In the genomic region with DNA sequence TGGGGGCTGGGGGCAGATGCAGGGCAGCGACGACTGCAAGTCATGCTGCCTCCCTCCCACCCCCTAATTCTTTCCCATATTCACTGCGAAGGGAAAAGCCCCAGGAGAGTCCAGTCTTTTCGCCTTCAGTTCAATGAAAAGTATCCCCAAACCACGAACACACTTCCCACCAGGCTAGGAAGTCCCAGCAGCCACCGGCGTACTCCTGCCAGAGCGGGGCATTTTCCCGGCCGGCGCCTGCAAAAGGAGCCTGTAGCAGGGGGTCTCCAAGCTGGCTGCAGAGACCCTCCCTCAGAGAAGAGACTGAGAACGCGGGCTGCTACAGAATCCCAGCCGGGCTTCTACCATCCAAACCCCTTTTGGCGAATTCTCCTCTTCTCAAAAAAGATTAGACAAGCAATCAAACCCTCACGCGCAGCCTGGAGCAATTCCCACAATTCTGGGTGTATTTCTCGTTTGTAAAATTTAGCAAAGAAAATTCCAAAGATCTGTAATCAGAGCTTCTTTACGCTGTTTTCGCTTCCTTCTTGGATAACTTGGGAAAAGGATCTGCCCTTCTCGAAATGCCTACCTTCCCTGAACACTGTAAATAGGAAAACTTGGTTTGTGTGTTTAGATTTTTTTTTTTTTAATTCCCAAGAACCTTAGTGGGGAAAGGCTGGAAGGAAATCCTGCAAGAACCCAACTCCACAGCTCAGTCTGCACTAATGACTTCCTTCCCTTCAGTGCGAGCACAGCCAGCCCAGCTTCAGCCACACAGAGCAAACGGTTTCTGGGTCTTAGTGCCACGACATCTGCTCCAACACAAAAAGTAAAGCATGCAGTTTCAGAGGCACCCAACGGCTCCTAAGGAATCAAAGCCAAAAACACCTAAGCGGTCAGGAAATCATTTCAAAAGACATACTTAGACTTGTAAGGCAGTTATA, we compare ENCODE assay signal across 1 cellular context.
TF ChIP-seq lines count a peak whose summit lies in the region.

No MANE protein-coding gene starts in this region.

TF ChIP-seq in HEK293, 187 proteins besides CTCF, POLR2A, EP300 and RAD21 (continued from another document and continues in another):
- TF ChIP-seq, protein P1, sequence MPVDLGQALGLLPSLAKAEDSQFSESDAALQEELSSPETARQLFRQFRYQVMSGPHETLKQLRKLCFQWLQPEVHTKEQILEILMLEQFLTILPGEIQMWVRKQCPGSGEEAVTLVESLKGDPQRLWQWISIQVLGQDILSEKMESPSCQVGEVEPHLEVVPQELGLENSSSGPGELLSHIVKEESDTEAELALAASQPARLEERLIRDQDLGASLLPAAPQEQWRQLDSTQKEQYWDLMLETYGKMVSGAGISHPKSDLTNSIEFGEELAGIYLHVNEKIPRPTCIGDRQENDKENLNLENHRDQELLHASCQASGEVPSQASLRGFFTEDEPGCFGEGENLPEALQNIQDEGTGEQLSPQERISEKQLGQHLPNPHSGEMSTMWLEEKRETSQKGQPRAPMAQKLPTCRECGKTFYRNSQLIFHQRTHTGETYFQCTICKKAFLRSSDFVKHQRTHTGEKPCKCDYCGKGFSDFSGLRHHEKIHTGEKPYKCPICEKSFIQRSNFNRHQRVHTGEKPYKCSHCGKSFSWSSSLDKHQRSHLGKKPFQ (tag by site-specific recombination; IDR thresholded peaks at IDR 0.05), result no peak
- TF ChIP-seq SETDB1 (IDR thresholded peaks at IDR 0.05; ENCODE audit: insufficient read length, low read length) (no peak), IKZF3 (tag by site-specific recombination; IDR thresholded peaks at IDR 0.05) (peak; percentile 9), SCRT1 (tag by site-specific recombination; IDR thresholded peaks at IDR 0.05; ENCODE audit: borderline replicate concordance) (no peak), FEZF1 (tag by site-specific recombination; IDR thresholded peaks at IDR 0.05) (no peak), TSHZ1 (tag by site-specific recombination; IDR thresholded peaks at IDR 0.05; ENCODE audit: borderline replicate concordance) (no peak), ZNF280C (tag by site-specific recombination; IDR thresholded peaks at IDR 0.05) (no peak), ZNF24 (tag by site-specific recombination; IDR thresholded peaks at IDR 0.05) (no peak), INSM2 (tag by site-specific recombination; IDR thresholded peaks at IDR 0.05) (no peak), ZSCAN30 (tag by site-specific recombination; IDR thresholded peaks at IDR 0.05) (peak; percentile 31; the same call in 1 of the 2 replicates), ZNF600 (tag by site-specific recombination; IDR thresholded peaks at IDR 0.05) (peak; percentile 98), ZNF274 (IDR thresholded peaks at IDR 0.05; ENCODE audit: low read length) (no peak), ZNF274 (tag by site-specific recombination; IDR thresholded peaks at IDR 0.05; ENCODE audit: borderline replicate concordance) (no peak), ZNF138 (tag by site-specific recombination; IDR thresholded peaks at IDR 0.05; ENCODE audit: borderline replicate concordance) (no peak), WT1 (tag by site-specific recombination; IDR thresholded peaks at IDR 0.05) (no peak), ZBTB17 (tag by site-specific recombination; IDR thresholded peaks at IDR 0.05) (peak; percentile 47), ZNF76 (tag by site-specific recombination; IDR thresholded peaks at IDR 0.05; ENCODE audit: borderline replicate concordance, low read depth) (peak; percentile 60), HOXD13 (CRISPR knock-in tag; IDR thresholded peaks at IDR 0.05; ENCODE audit: borderline replicate concordance) (no peak), ZNF660 (tag by site-specific recombination; IDR thresholded peaks at IDR 0.05) (peak; percentile 54), ZNF555 (tag by site-specific recombination; conservative IDR thresholded peaks at IDR 0.05) (no peak), ZSCAN23 (tag by site-specific recombination; IDR thresholded peaks at IDR 0.05) (no peak), ZNF777 (tag by site-specific recombination; IDR thresholded peaks at IDR 0.05; ENCODE audit: borderline replicate concordance) (no peak), ZFP41 (tag by site-specific recombination; IDR thresholded peaks at IDR 0.05; ENCODE audit: borderline replicate concordance) (no peak), PRDM4 (tag by site-specific recombination; IDR thresholded peaks at IDR 0.05) (peak; percentile 56; the same call in 1 of the 2 replicates), ATF2 (tag by site-specific recombination; IDR thresholded peaks at IDR 0.05; ENCODE audit: low read depth) (no peak), YY2 (tag by site-specific recombination; IDR thresholded peaks at IDR 0.05) (no peak), ZSCAN5A (tag by site-specific recombination; IDR thresholded peaks at IDR 0.05) (no peak)
- TF ChIP-seq, protein P2, sequence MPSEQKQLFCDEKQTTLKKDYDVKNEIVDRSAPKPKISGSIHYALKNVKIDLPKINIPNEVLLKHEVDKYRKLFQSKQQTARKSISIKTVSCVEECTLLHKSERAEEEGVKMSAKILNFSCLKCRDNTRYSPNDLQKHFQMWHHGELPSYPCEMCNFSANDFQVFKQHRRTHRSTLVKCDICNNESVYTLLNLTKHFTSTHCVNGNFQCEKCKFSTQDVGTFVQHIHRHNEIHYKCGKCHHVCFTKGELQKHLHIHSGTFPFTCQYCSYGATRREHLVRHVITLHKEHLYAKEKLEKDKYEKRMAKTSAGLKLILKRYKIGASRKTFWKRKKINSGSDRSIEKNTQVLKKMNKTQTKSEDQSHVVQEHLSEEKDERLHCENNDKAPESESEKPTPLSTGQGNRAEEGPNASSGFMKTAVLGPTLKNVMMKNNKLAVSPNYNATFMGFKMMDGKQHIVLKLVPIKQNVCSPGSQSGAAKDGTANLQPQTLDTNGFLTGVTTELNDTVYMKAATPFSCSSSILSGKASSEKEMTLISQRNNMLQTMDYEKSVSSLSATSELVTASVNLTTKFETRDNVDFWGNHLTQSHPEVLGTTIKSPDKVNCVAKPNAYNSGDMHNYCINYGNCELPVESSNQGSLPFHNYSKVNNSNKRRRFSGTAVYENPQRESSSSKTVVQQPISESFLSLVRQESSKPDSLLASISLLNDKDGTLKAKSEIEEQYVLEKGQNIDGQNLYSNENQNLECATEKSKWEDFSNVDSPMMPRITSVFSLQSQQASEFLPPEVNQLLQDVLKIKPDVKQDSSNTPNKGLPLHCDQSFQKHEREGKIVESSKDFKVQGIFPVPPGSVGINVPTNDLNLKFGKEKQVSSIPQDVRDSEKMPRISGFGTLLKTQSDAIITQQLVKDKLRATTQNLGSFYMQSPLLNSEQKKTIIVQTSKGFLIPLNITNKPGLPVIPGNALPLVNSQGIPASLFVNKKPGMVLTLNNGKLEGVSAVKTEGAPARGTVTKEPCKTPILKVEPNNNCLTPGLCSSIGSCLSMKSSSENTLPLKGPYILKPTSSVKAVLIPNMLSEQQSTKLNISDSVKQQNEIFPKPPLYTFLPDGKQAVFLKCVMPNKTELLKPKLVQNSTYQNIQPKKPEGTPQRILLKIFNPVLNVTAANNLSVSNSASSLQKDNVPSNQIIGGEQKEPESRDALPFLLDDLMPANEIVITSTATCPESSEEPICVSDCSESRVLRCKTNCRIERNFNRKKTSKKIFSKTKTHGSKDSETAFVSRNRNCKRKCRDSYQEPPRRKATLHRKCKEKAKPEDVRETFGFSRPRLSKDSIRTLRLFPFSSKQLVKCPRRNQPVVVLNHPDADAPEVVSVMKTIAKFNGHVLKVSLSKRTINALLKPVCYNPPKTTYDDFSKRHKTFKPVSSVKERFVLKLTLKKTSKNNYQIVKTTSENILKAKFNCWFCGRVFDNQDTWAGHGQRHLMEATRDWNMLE (tag by site-specific recombination; conservative IDR thresholded peaks at IDR 0.05; ENCODE audit: low read depth), result no peak
- TF ChIP-seq, protein P3, sequence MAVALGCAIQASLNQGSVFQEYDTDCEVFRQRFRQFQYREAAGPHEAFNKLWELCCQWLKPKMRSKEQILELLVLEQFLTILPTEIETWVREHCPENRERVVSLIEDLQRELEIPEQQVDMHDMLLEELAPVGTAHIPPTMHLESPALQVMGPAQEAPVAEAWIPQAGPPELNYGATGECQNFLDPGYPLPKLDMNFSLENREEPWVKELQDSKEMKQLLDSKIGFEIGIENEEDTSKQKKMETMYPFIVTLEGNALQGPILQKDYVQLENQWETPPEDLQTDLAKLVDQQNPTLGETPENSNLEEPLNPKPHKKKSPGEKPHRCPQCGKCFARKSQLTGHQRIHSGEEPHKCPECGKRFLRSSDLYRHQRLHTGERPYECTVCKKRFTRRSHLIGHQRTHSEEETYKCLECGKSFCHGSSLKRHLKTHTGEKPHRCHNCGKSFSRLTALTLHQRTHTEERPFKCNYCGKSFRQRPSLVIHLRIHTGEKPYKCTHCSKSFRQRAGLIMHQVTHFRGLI (tag by site-specific recombination; IDR thresholded peaks at IDR 0.05), result no peak
